ENCODE assay signal across 1 cellular context in the genomic region with DNA sequence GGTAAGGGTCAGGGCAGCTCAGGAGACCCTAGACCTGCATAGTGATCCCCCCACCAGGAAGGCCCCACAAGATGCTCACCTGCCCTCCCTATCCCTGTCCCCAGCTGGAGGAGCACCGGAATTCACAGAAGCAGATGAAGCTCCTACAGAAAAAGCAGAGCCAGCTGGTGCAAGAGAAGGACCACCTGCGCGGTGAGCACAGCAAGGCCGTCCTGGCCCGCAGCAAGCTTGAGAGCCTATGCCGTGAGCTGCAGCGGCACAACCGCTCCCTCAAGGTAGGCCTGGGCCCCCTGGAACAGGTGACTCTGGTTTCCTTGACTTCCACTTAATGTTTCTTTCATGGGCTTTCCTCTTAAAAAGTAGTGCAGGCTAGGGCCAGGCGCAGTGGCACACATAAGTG.
TF ChIP-seq lines count a peak whose summit lies in the region.

No MANE protein-coding gene starts in this region.

TF ChIP-seq in K562, 482 proteins besides CTCF, POLR2A, EP300 and RAD21:
- TF ChIP-seq RBFOX2 (IDR thresholded peaks at IDR 0.05; ENCODE audit: low read depth, low read length), result peak; percentile 54; the same call in 1 of the 2 replicates
- no peak for TF ChIP-seq SP1 (CRISPR knock-in tag; IDR thresholded peaks at IDR 0.05)
TF ChIP-seq in K562: peak in this region for 1.
